3 cellular contexts compared by ENCODE assay signal in genomic region chr1:4284976-4285375, GRCh38.
"Had no signal": no experiment of that assay in that cellular context is flagged by ENCODE, and none has a peak within 500 bp of the region (broad histone marks: within the 10 kb centered on the region; RNA-seq: fewer than 3 reads in every experiment).

No MANE protein-coding gene starts in this region.

- H3K4me3 ChIP-seq: GM12878 had no signal

- DNase-seq: GDM1, GF-D8 had no signal
